28 cellular contexts compared by ENCODE assay signal in genomic region chr4:101370663-101371210, GRCh38.
"Had no signal": no experiment of that assay in that cellular context is flagged by ENCODE, and none has a peak within 500 bp of the region (broad histone marks: within the 10 kb centered on the region; RNA-seq: fewer than 3 reads in every experiment).

No MANE protein-coding gene starts in this region.

- H3K27ac Mint-ChIP-seq: activated CD4-positive, alpha-beta T cell treated with anti-CD3 and anti-CD28 coated beads for 36 hours; activated naive CD8-positive, alpha-beta T cell; activated T-cell treated with anti-CD3 and anti-CD28 coated beads, Interleukin-2, amount 50 U/mL, for 72 hours; dendritic cell treated with granulocyte-macrophage colony-stimulating factor and Interleukin-4, amounts not matched to agents 40 ng/mL and 50 ng/mL, for 4 days; immature natural killer cell; mesothelial cell of epicardium; nephron progenitor cell; progenitor cell of endocrine pancreas; stimulated activated effector memory CD8-positive, alpha-beta T cell treated with anti-CD3 and anti-CD28 coated beads, Interleukin-12 subunit alpha, Interleukin-12 subunit beta, amount 100 ng/mL, for 72 hours; stimulated activated naive CD8-positive, alpha-beta T cell treated with anti-CD3 and anti-CD28 coated beads, Interleukin-15, Interleukin-2, amounts not matched to agents 100 ng/mL and 50 ng/mL, for 24 hours had no signal

- H3K4me3 Mint-ChIP-seq: activated CD4-positive, alpha-beta T cell treated with anti-CD3 and anti-CD28 coated beads for 36 hours; activated naive CD8-positive, alpha-beta T cell; activated T-cell treated with anti-CD3 and anti-CD28 coated beads, Interleukin-2, amount 50 U/mL, for 72 hours; central memory CD8-positive, alpha-beta T cell; dendritic cell treated with granulocyte-macrophage colony-stimulating factor and Interleukin-4, amounts not matched to agents 40 ng/mL and 50 ng/mL, for 4 days; immature natural killer cell; mesothelial cell of epicardium; naive B cell; nephron progenitor cell; stimulated activated effector memory CD8-positive, alpha-beta T cell treated with anti-CD3 and anti-CD28 coated beads, Interleukin-12 subunit alpha, Interleukin-12 subunit beta, amount 100 ng/mL, for 72 hours; stimulated activated naive CD8-positive, alpha-beta T cell treated with anti-CD3 and anti-CD28 coated beads, Interleukin-15, Interleukin-2, amounts not matched to agents 100 ng/mL and 50 ng/mL, for 24 hours had no signal

- H3K27me3 ChIP-seq: hepatocyte, ovary, uterus had no signal

- H3K9me3 Mint-ChIP-seq: central memory CD8-positive, alpha-beta T cell; dendritic cell treated with granulocyte-macrophage colony-stimulating factor and Interleukin-4, amounts not matched to agents 40 ng/mL and 50 ng/mL, for 4 days; immature natural killer cell had no signal

- ATAC-seq: activated CD4-positive, alpha-beta T cell treated with anti-CD3 and anti-CD28 coated beads for 36 hours; activated T-cell treated with anti-CD3 and anti-CD28 coated beads, Interleukin-2, amount 50 U/mL, for 72 hours; left colon; sciatic nerve; stimulated activated effector memory CD8-positive, alpha-beta T cell treated with anti-CD3 and anti-CD28 coated beads, Interleukin-12 subunit alpha, Interleukin-12 subunit beta, amount 100 ng/mL, for 72 hours had no signal

- H3K36me3 ChIP-seq: ovary, thoracic aorta, uterus had no signal

- H3K4me1 Mint-ChIP-seq: activated CD4-positive, alpha-beta T cell treated with anti-CD3 and anti-CD28 coated beads for 36 hours; central memory CD8-positive, alpha-beta T cell; immature natural killer cell; mesothelial cell of epicardium; nephron progenitor cell had no signal

- H3K4me1 ChIP-seq: uterus had no signal

- H3K9me3 ChIP-seq: thoracic aorta, uterus had no signal

- H3K4me3 ChIP-seq: hepatocyte, ovary, skin epidermis, thoracic aorta, uterus had no signal

- H3K4me2 ChIP-seq: hepatocyte had no signal

- H2AFZ ChIP-seq: hepatocyte had no signal

- H3K36me3 Mint-ChIP-seq: naive B cell; stimulated activated effector memory CD8-positive, alpha-beta T cell treated with anti-CD3 and anti-CD28 coated beads, Interleukin-12 subunit alpha, Interleukin-12 subunit beta, amount 100 ng/mL, for 72 hours had no signal

- H3K27me3 Mint-ChIP-seq: dendritic cell treated with granulocyte-macrophage colony-stimulating factor and Interleukin-4, amounts not matched to agents 40 ng/mL and 50 ng/mL, for 4 days; naive B cell; progenitor cell of endocrine pancreas had no signal

- DNase-seq: activated CD4-positive, alpha-beta T cell treated with anti-CD3 and anti-CD28 coated beads for 36 hours; activated CD4-positive, alpha-beta T cell treated with anti-CD3 and anti-CD28 coated beads, Interleukin-2, amount 50 U/mL, for 4 hours; activated naive CD4-positive, alpha-beta T cell; activated T-cell treated with anti-CD3 and anti-CD28 coated beads for 4 hours; activated T-cell treated with anti-CD3 and anti-CD28 coated beads, Interleukin-2, amount 50 U/mL, for 72 hours; anterior cingulate cortex; immature natural killer cell; kidney; left colon; naive B cell; nephron progenitor cell; ovary; stimulated activated CD4-positive, alpha-beta T cell treated with anti-CD3 and anti-CD28 coated beads, Interleukin-12 subunit alpha, Interleukin-12 subunit beta, amount 100 ng/mL, for 4 hours; stimulated activated CD4-positive, alpha-beta T cell treated with anti-CD3 and anti-CD28 coated beads, Interleukin-4, amount 100 ng/mL, for 1 hour; T-helper 2 cell; trophoblast cell; uterus had no signal

- H3K79me2 ChIP-seq: hepatocyte had no signal

- H3K27ac ChIP-seq: hepatocyte, ovary, skin epidermis, thoracic aorta, uterus had no signal
